9 cellular contexts compared by ENCODE assay signal in genomic region chr14:102819790-102820330, GRCh38. TPM values are rescaled to one million over a fixed set of nuclear protein-coding genes. Genes with fewer than 3 reads are reported as not detected.
DNase-seq lines count a peak whose midpoint lies in the region; ATAC-seq, FAIRE-seq and TF ChIP-seq lines count a peak whose summit lies in the region.
"Had no signal": no experiment of that assay in that cellular context is flagged by ENCODE, and none has a peak within 500 bp of the region (broad histone marks: within the 10 kb centered on the region; RNA-seq: fewer than 3 reads in every experiment).

No MANE protein-coding gene starts in this region.

- H3K36me3 ChIP-seq in esophagus (ENCODE audit: control insufficient read depth in 2 of 2, insufficient read depth in 2 of 2, low read length in 1 of 2): no peaks in the 10 kb centered on the region
- H3K36me3 ChIP-seq in SJCRH30: no peaks in the 10 kb centered on the region

- H3K9me3 ChIP-seq in esophagus (ENCODE audit: control insufficient read depth in 2 of 2, insufficient read depth in 1 of 2, low read depth in 1 of 2, low read length in 1 of 2) (no peaks in the 10 kb centered on the region), SJCRH30 (replicated peaks) (no peaks in the 10 kb centered on the region)

- no peak for TF ChIP-seq CTCF in GM12865 (IDR thresholded peaks at IDR 0.05; ENCODE audit: insufficient read depth, low read depth, low read length, missing control alignments)

- no peak for FAIRE-seq in RCC 7860 (lab: Jason Lieb, UNC)
- FAIRE-seq: colon had no signal

- WGBS in esophagus, 2 donors: 61 to 65% methylated on average over 15 of the region's 15 CpGs

- H3K4me3 ChIP-seq in GM12865 (ENCODE audit: low read depth, low read length): peak overlapping the region; percentile 47
- no peak overlapping the region for H3K4me3 ChIP-seq in esophagus (ENCODE audit: low read depth in 1 of 2, low read length in 2 of 2)
- no peak overlapping the region for H3K4me3 ChIP-seq in SJCRH30

- H3K27ac ChIP-seq in esophagus (ENCODE audit: low read depth in 2 of 2, low read length in 1 of 2) (peak overlapping the region; percentile 30 to 44), SJCRH30 (no peak overlapping the region)

- peak; percentile 11 for ATAC-seq in GM21515 (IDR thresholded peaks at IDR 0.05; ENCODE audit: unreplicated experiment)
- peak; percentile 7 for ATAC-seq in HG03565 (IDR thresholded peaks at IDR 0.05; ENCODE audit: unreplicated experiment)

- DNase-seq in GM12865 (ENCODE audit: low read depth) (peak; percentile 79), SKM-1 (lab: John Stamatoyannopoulos, UW; ENCODE audit: unreplicated experiment) (no peak), RCC 7860 (ENCODE audit: low spot score) (no peak), SJCRH30 (no peak)
- no peak for DNase-seq in activated CD4-positive, alpha-beta T cell treated with anti-CD3 and anti-CD28 coated beads, Interleukin-2, amount 50 U/mL, for 48 hours

- H3K4me1 ChIP-seq in esophagus (ENCODE audit: control insufficient read depth in 2 of 2, insufficient read depth in 2 of 2, low read length in 1 of 2) (peaks cover 5 to 13% of the 10 kb centered on the region in 2 donors), SJCRH30 (no peaks in the 10 kb centered on the region)

- H3K27me3 ChIP-seq in esophagus (ENCODE audit: control insufficient read depth in 1 of 2, insufficient read depth in 2 of 2, low read length in 2 of 2): no peaks in the 10 kb centered on the region
- H3K27me3 ChIP-seq in SJCRH30: no peaks in the 10 kb centered on the region

RNA-seq across cellular contexts. Expression of gene TRAF3, which starts 42.6 kb away (rescaled TPM):
- polyA plus RNA-seq in esophagus: 1 to 10 TPM; 3.8 to 4.9 TPM
- 14.0 and 14.6 TPM in 2 replicates for total RNA-seq in SJCRH30 (2014; rRNA removed; shearing (Covaris generic))
